Comparison of ENCODE assay signal across 8 cellular contexts in genomic region chr17:64781013-64781392, GRCh38.
DNase-seq lines count a peak whose midpoint lies in the region; ATAC-seq lines count a peak whose summit lies in the region.

No MANE protein-coding gene starts in this region.

- DNase-seq in NCI-H1105 treated with DMSO at 0.1 percent for 48 hours (lab: John Stamatoyannopoulos, UW) = peak; percentile 2
- DNase-seq in NCI-H1105 (lab: John Stamatoyannopoulos, UW) = no peak
- no peak for DNase-seq in activated CD8-positive, alpha-beta memory T cell treated with anti-CD3 and anti-CD28 coated beads, Interleukin-2, amount 10 ng/mL, durations not matched to agents 7 days and 5 days
- DNase-seq in right cardiac atrium = no peak
- no peak for DNase-seq in stimulated activated effector memory CD8-positive, alpha-beta T cell treated with anti-CD3 and anti-CD28 coated beads, Interleukin-12 subunit alpha, Interleukin-12 subunit beta, amount 100 ng/mL, for 72 hours (ENCODE audit: low spot score in 2 of 2)
- no peak for DNase-seq in medulla oblongata (ENCODE audit: extremely low spot score)
- no peak for DNase-seq in DMS79 (lab: John Stamatoyannopoulos, UW)

- H3K9me3 ChIP-seq in right cardiac atrium (ENCODE audit: control insufficient read depth, low read length) = no peaks in the 10 kb centered on the region

- peak overlapping the region; percentile 49 for H3K4me3 ChIP-seq in right cardiac atrium (ENCODE audit: low read length)

- intact Hi-C loops in right cardiac atrium (cut with DNase I) = no loop called here

- CTCF ChIA-PET in activated CD8-positive, alpha-beta memory T cell treated with anti-CD3 and anti-CD28 coated beads, Interleukin-2, amount 10 ng/mL, durations not matched to agents 7 days and 5 days (lab: Charles Lee) = no interaction called here

- H3K27me3 Mint-ChIP-seq in activated CD8-positive, alpha-beta memory T cell treated with anti-CD3 and anti-CD28 coated beads, Interleukin-2, amount 10 ng/mL, durations not matched to agents 7 days and 5 days = peaks cover 19% of the 10 kb centered on the region

- no peaks in the 10 kb centered on the region for H3K9me3 Mint-ChIP-seq in activated CD8-positive, alpha-beta memory T cell treated with anti-CD3 and anti-CD28 coated beads, Interleukin-2, amount 10 ng/mL, durations not matched to agents 7 days and 5 days (ENCODE audit: low read depth)
- H3K9me3 Mint-ChIP-seq in stimulated activated effector memory CD8-positive, alpha-beta T cell treated with anti-CD3 and anti-CD28 coated beads, Interleukin-12 subunit alpha, Interleukin-12 subunit beta, amount 100 ng/mL, for 72 hours = no peaks in the 10 kb centered on the region

- peak overlapping the region; percentile 73 for H3K27ac Mint-ChIP-seq in activated CD8-positive, alpha-beta memory T cell treated with anti-CD3 and anti-CD28 coated beads, Interleukin-2, amount 10 ng/mL, durations not matched to agents 7 days and 5 days
- peak overlapping the region; percentile 73 for H3K27ac Mint-ChIP-seq in stimulated activated effector memory CD8-positive, alpha-beta T cell treated with anti-CD3 and anti-CD28 coated beads, Interleukin-12 subunit alpha, Interleukin-12 subunit beta, amount 100 ng/mL, for 72 hours

- ATAC-seq in activated CD8-positive, alpha-beta memory T cell treated with anti-CD3 and anti-CD28 coated beads, Interleukin-2, amount 10 ng/mL, durations not matched to agents 7 days and 5 days = peak; percentile 6
- peak; percentile 3 to 16 for ATAC-seq in right cardiac atrium
- ATAC-seq in stimulated activated effector memory CD8-positive, alpha-beta T cell treated with anti-CD3 and anti-CD28 coated beads, Interleukin-12 subunit alpha, Interleukin-12 subunit beta, amount 100 ng/mL, for 72 hours = peak; percentile 22
- ATAC-seq in GM18517 (IDR thresholded peaks at IDR 0.05; ENCODE audit: unreplicated experiment) = no peak

- H3K27me3 ChIP-seq in right cardiac atrium (ENCODE audit: control insufficient read depth, insufficient read depth) = no peaks in the 10 kb centered on the region

- no peaks in the 10 kb centered on the region for H3K36me3 Mint-ChIP-seq in activated CD8-positive, alpha-beta memory T cell treated with anti-CD3 and anti-CD28 coated beads, Interleukin-2, amount 10 ng/mL, durations not matched to agents 7 days and 5 days
- H3K36me3 Mint-ChIP-seq in stimulated activated effector memory CD8-positive, alpha-beta T cell treated with anti-CD3 and anti-CD28 coated beads, Interleukin-12 subunit alpha, Interleukin-12 subunit beta, amount 100 ng/mL, for 72 hours = peaks cover 38% of the 10 kb centered on the region

- peaks cover 6% of the 10 kb centered on the region for H3K4me1 ChIP-seq in right cardiac atrium (ENCODE audit: control insufficient read depth, insufficient read depth, low read length)

- H3K4me3 Mint-ChIP-seq in activated CD8-positive, alpha-beta memory T cell treated with anti-CD3 and anti-CD28 coated beads, Interleukin-2, amount 10 ng/mL, durations not matched to agents 7 days and 5 days = peak overlapping the region; percentile 73
- H3K4me3 Mint-ChIP-seq in stimulated activated effector memory CD8-positive, alpha-beta T cell treated with anti-CD3 and anti-CD28 coated beads, Interleukin-12 subunit alpha, Interleukin-12 subunit beta, amount 100 ng/mL, for 72 hours = peak overlapping the region; percentile 72

- no peak overlapping the region for H3K27ac ChIP-seq in right cardiac atrium (ENCODE audit: low read length)

- WGBS in right cardiac atrium = under 1% methylated on average over 31 of the region's 31 CpGs

- H3K4me1 Mint-ChIP-seq in activated CD8-positive, alpha-beta memory T cell treated with anti-CD3 and anti-CD28 coated beads, Interleukin-2, amount 10 ng/mL, durations not matched to agents 7 days and 5 days = peaks cover 34% of the 10 kb centered on the region
- H3K4me1 Mint-ChIP-seq in stimulated activated effector memory CD8-positive, alpha-beta T cell treated with anti-CD3 and anti-CD28 coated beads, Interleukin-12 subunit alpha, Interleukin-12 subunit beta, amount 100 ng/mL, for 72 hours = peaks cover 39% of the 10 kb centered on the region
